Comparison of ENCODE assay signal across 1 cellular context in the genomic region with DNA sequence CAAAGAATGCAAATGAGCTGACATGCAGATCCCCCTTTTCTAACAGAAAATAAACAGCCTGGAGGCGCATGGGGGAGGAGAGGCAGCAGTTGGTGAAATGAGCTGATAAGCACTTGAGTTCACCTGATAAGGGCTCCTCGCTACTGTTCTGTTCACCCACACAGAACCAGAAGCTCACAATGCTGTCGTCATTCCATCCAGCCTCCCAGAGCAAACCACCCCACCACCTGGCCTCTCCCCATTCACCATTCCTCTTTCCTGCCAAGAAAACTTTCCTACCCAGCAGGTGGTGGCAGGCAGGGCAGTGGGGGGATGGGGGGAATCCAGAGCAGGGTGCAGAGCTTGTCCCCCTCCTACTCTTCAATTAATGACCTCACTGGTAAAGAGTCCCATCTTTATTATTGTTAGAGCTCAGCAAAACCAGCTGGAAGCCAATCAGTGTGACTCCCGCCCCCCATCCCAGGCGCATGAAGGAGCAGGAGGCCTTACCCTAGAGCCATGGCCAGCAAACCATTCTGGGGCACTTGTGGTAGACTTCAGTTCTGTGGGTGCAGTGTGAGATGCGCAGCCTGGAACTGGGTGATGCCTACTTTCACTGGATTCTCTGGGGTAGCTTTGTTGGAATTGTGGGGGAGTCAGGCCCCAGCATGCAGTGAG.
TF ChIP-seq lines count a peak whose summit lies in the region.

No MANE protein-coding gene starts in this region.

TF ChIP-seq in K562, 482 proteins besides CTCF, POLR2A, EP300 and RAD21 (continued from another document):
- TF ChIP-seq HES1 (IDR thresholded peaks at IDR 0.05; ENCODE audit: low read depth) (no peak), YBX1 (IDR thresholded peaks at IDR 0.05) (no peak), ZNF431 (CRISPR knock-in tag; IDR thresholded peaks at IDR 0.05) (no peak), HMBOX1 (IDR thresholded peaks at IDR 0.05) (no peak), DNMT1 (IDR thresholded peaks at IDR 0.05) (no peak), ZNF134 (CRISPR knock-in tag; conservative IDR thresholded peaks at IDR 0.05) (0 out of 2 replicates have a peak, but pooled peaks have one; percentile 23), ZBTB8A (IDR thresholded peaks at IDR 0.05; ENCODE audit: partially characterized antibody) (no peak), ZC3H4 (CRISPR knock-in tag; IDR thresholded peaks at IDR 0.05; ENCODE audit: borderline replicate concordance) (no peak), ASH1L (IDR thresholded peaks at IDR 0.05; ENCODE audit: borderline replicate concordance, low read depth, partially characterized antibody) (no peak), FOXA1 (IDR thresholded peaks at IDR 0.05; ENCODE audit: borderline replicate concordance) (no peak), MBD2 (IDR thresholded peaks at IDR 0.05; ENCODE audit: borderline replicate concordance, low read depth) (no peak), ZNF23 (CRISPR knock-in tag; IDR thresholded peaks at IDR 0.05) (no peak), ZNF165 (CRISPR knock-in tag; IDR thresholded peaks at IDR 0.05; ENCODE audit: borderline replicate concordance) (no peak), EP400 (IDR thresholded peaks at IDR 0.05) (no peak), ZNF217 (CRISPR knock-in tag; IDR thresholded peaks at IDR 0.05) (no peak), RNF219 (CRISPR knock-in tag; IDR thresholded peaks at IDR 0.05) (no peak), ZNF316 (IDR thresholded peaks at IDR 0.05) (no peak), POLR3A (IDR thresholded peaks at IDR 0.05; ENCODE audit: borderline replicate concordance, extremely low read depth, insufficient read depth, insufficient read length) (no peak), NR2F6 (CRISPR knock-in tag; IDR thresholded peaks at IDR 0.05) (no peak), ZBTB40 (IDR thresholded peaks at IDR 0.05) (no peak), ZBTB40 (CRISPR knock-in tag; IDR thresholded peaks at IDR 0.05) (no peak), TAL1 (IDR thresholded peaks at IDR 0.05) (peak; percentile 40; the same call in 1 of the 2 replicates), HDAC2 (IDR thresholded peaks at IDR 0.05) (no peak), GTF2E2 (tag; IDR thresholded peaks at IDR 0.05) (no peak), PRMT5 (CRISPR knock-in tag; IDR thresholded peaks at IDR 0.05) (no peak), CTBP1 (IDR thresholded peaks at IDR 0.05; ENCODE audit: borderline replicate concordance) (no peak), MCM5 (IDR thresholded peaks at IDR 0.05; ENCODE audit: low read depth) (no peak), ZNF12 (CRISPR knock-in tag; IDR thresholded peaks at IDR 0.05) (no peak), NR4A1 (CRISPR knock-in tag; IDR thresholded peaks at IDR 0.05) (no peak), NR4A1 (tag; IDR thresholded peaks at IDR 0.05) (no peak), ZBTB17 (CRISPR knock-in tag; IDR thresholded peaks at IDR 0.05) (no peak), JUNB (CRISPR knock-in tag; conservative IDR thresholded peaks at IDR 0.05) (no peak), EGR1 (conservative IDR thresholded peaks at IDR 0.05) (peak; percentile 25; the same call in 1 of the 2 replicates), MYC (IDR thresholded peaks at IDR 0.05; ENCODE audit: low read depth, low read length) (no peak), MYC (CRISPR knock-in tag; IDR thresholded peaks at IDR 0.05; ENCODE audit: borderline replicate concordance, low read depth) (no peak), POLR2AphosphoS2 (IDR thresholded peaks at IDR 0.05; ENCODE audit: low read length) (no peak), SOX6 (IDR thresholded peaks at IDR 0.05) (peak; percentile 36; the same call in 1 of the 2 replicates), SIX5 (IDR thresholded peaks at IDR 0.05; ENCODE audit: borderline replicate concordance in 1 of 2, insufficient read depth in 1 of 2, low read depth in 1 of 2, low read length in 2 of 2) (no peak), EWSR1 (IDR thresholded peaks at IDR 0.05; ENCODE audit: borderline replicate concordance, low read depth, partially characterized antibody) (no peak), NCOR1 (IDR thresholded peaks at IDR 0.05) (peak; percentile 35; the same call in 1 of the 2 replicates), SMARCE1 (IDR thresholded peaks at IDR 0.05) (peak; percentile 18; the same call in 1 of the 2 replicates), LCOR (CRISPR knock-in tag; IDR thresholded peaks at IDR 0.05) (no peak)
- TF ChIP-seq, protein P1, sequence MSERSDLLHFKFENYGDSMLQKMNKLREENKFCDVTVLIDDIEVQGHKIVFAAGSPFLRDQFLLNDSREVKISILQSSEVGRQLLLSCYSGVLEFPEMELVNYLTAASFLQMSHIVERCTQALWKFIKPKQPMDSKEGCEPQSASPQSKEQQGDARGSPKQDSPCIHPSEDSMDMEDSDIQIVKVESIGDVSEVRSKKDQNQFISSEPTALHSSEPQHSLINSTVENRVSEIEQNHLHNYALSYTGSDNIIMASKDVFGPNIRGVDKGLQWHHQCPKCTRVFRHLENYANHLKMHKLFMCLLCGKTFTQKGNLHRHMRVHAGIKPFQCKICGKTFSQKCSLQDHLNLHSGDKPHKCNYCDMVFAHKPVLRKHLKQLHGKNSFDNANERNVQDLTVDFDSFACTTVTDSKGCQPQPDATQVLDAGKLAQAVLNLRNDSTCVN (CRISPR knock-in tag; IDR thresholded peaks at IDR 0.05) = no peak
TF ChIP-seq in K562: peak in this region for 17.
